In the genomic region with DNA sequence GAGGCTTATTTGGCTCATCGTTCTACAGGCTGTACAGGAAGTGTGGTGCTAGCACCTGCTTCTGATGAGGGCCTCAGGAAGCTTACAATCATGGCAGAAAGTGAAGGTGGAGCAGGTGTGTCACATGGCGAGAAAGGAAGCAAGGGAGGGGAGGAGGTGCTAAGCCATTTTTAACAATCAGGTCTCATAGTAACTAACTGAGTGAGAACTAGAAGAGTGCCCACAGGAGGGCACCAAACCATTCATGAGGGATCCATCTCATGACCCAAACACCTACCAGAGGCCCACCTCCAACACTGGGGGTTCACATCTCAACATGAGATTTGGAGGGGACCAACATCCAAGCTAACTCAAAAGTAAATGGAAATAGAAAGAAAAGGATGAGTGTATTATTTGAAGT, we compare ENCODE assay signal across 14 cellular contexts.
DNase-seq lines count a peak whose midpoint lies in the region; ATAC-seq and TF ChIP-seq lines count a peak whose summit lies in the region.
"Had no signal": no experiment of that assay in that cellular context is flagged by ENCODE, and none has a peak within 500 bp of the region (broad histone marks: within the 10 kb centered on the region; RNA-seq: fewer than 3 reads in every experiment).

No MANE protein-coding gene starts in this region.

- H3K27ac ChIP-seq in GM23338 (ENCODE audit: low read depth) (no peak overlapping the region), foreskin keratinocyte (no peak overlapping the region)

- peak; percentile 38 for TF ChIP-seq CTCF in AG09319 (IDR thresholded peaks at IDR 0.05; ENCODE audit: low read depth, low read length)
- TF ChIP-seq CTCF in GM23338 (conservative IDR thresholded peaks at IDR 0.05; ENCODE audit: low read depth in 2 of 2), result peak; percentile 47 to 60
- peak; percentile 26 for TF ChIP-seq CTCF in foreskin keratinocyte (conservative IDR thresholded peaks at IDR 0.05)

- H3K36me3 ChIP-seq in GM23338 (ENCODE audit: insufficient read depth), result no peaks in the 10 kb centered on the region

- peaks cover 5% of the 10 kb centered on the region; the same call in 1 of the 2 replicates for H3K9me2 ChIP-seq in GM23338 (ENCODE audit: insufficient read depth)

- H3K9me3 Mint-ChIP-seq in GM23338, result peaks cover 27% of the 10 kb centered on the region
- H3K9me3 Mint-ChIP-seq: activated T-cell treated with anti-CD3 and anti-CD28 coated beads, Interleukin-2, amount 50 U/mL, for 24 hours had no signal

- no peak overlapping the region for H3K4me3 ChIP-seq in GM23338

- no peak overlapping the region for H3K4me3 Mint-ChIP-seq in GM23338
- H3K4me3 Mint-ChIP-seq: activated T-cell treated with anti-CD3 and anti-CD28 coated beads, Interleukin-2, amount 50 U/mL, for 24 hours had no signal

- peaks cover 16% of the 10 kb centered on the region for H3K4me1 Mint-ChIP-seq in GM23338

- no peak overlapping the region for H3K27ac Mint-ChIP-seq in GM23338
- H3K27ac Mint-ChIP-seq: activated T-cell treated with anti-CD3 and anti-CD28 coated beads, Interleukin-2, amount 50 U/mL, for 24 hours had no signal

- no peak overlapping the region for H2AFZ ChIP-seq in GM23338

- no peak for DNase-seq in AG09319 (ENCODE audit: extremely low read depth, low read depth)
- DNase-seq in GM23338 (ENCODE audit: low spot score), result peak; percentile 72
- peak; percentile 32 for DNase-seq in SK-MEL-5 (ENCODE audit: low read depth, low spot score)
- DNase-seq in foreskin keratinocyte, result no peak
- DNase-seq in Ammon's horn (ENCODE audit: low spot score), result no peak
- DNase-seq in head of caudate nucleus, result no peak
- DNase-seq: activated T-cell treated with anti-CD3 and anti-CD28 coated beads, Interleukin-2, amount 50 U/mL, for 24 hours; caudate nucleus; DMS79 treated with DMSO at 0.1 percent for 48 hours; NCI-H2227 treated with DMSO at 0.1 percent for 48 hours; stimulated activated CD4-positive, alpha-beta T cell treated with anti-CD3 and anti-CD28 coated beads, Interleukin-15, amount 100 ng/mL, for 24 hours; stimulated activated naive CD8-positive, alpha-beta T cell treated with anti-CD3 and anti-CD28 coated beads, Interleukin-15, Interleukin-2, amounts not matched to agents 100 U/mL and 50 U/mL, for 24 hours had no signal

- H3K36me3 Mint-ChIP-seq in GM23338 (ENCODE audit: low read depth), result peaks cover 18% of the 10 kb centered on the region

- no peak overlapping the region for H3K4me2 ChIP-seq in GM23338

- peaks cover 16% of the 10 kb centered on the region for H3K27me3 Mint-ChIP-seq in GM23338 (ENCODE audit: insufficient read depth, low read depth, poor library complexity)

- no peaks in the 10 kb centered on the region for H3K79me2 ChIP-seq in GM23338 (replicated peaks; ENCODE audit: insufficient read depth)

- H3K27me3 ChIP-seq in GM23338 (ENCODE audit: insufficient read depth) (peaks cover 18% of the 10 kb centered on the region), foreskin keratinocyte (no peaks in the 10 kb centered on the region)

- intact Hi-C loops in head of caudate nucleus (cut with DNase I), result no loop called here

- H3K4me1 ChIP-seq in GM23338 (ENCODE audit: insufficient read depth) (peaks cover 4% of the 10 kb centered on the region; the same call in 1 of the 2 replicates), foreskin keratinocyte (peaks cover 3% of the 10 kb centered on the region)

- no peaks in the 10 kb centered on the region for H3F3A ChIP-seq in GM23338 (replicated peaks; ENCODE audit: low read depth)

- ATAC-seq in GM23338 (no peak), foreskin keratinocyte (no peak), GM19035 (IDR thresholded peaks at IDR 0.05; ENCODE audit: unreplicated experiment) (no peak), GM21786 (IDR thresholded peaks at IDR 0.05; ENCODE audit: unreplicated experiment) (no peak)
- ATAC-seq: stimulated activated naive CD8-positive, alpha-beta T cell treated with anti-CD3 and anti-CD28 coated beads, Interleukin-15, Interleukin-2, amounts not matched to agents 100 U/mL and 50 U/mL, for 24 hours had no signal

- H4K20me1 ChIP-seq in GM23338 (replicated peaks; ENCODE audit: insufficient read depth), result no peaks in the 10 kb centered on the region

- in situ Hi-C loops in SK-MEL-5 (cut with HindIII; ENCODE audit: low pct_unique_long_range_greater_than_20kb, low sequenced_read_pairs), result no loop called here

TF ChIP-seq in GM23338, 12 proteins besides CTCF, POLR2A, EP300 and RAD21:
- TF ChIP-seq NANOG (IDR thresholded peaks at IDR 0.05; ENCODE audit: borderline replicate concordance), result no peak
- no peak for TF ChIP-seq ZNF114 (CRISPR knock-in tag; IDR thresholded peaks at IDR 0.05)
- no peak for TF ChIP-seq JUNB (IDR thresholded peaks at IDR 0.05; ENCODE audit: unreplicated experiment)
- no peak for TF ChIP-seq STAT1 (IDR thresholded peaks at IDR 0.05; ENCODE audit: unreplicated experiment)
- TF ChIP-seq ZNF462 (CRISPR knock-in tag; IDR thresholded peaks at IDR 0.05), result no peak
- no peak for TF ChIP-seq EZH2phosphoT487 (IDR thresholded peaks at IDR 0.05; ENCODE audit: unreplicated experiment)
- no peak for TF ChIP-seq EZH2 (IDR thresholded peaks at IDR 0.05; ENCODE audit: low read depth, unreplicated experiment)

Comparison
In these comparisons a context has a peak if more than half of its experiments do, and no peak if none do; other contexts are left out.
1. DNase-seq: peak in GM23338 (single experiment) and SK-MEL-5 (single experiment); none in AG09319 (single experiment), foreskin keratinocyte (0 of 2), Ammon's horn (single experiment) and head of caudate nucleus (0 of 42).
2. Peak in every context shown above with its lines, with median percentiles within 50 percentile points of each other: CTCF ChIP-seq.